In the genomic region with DNA sequence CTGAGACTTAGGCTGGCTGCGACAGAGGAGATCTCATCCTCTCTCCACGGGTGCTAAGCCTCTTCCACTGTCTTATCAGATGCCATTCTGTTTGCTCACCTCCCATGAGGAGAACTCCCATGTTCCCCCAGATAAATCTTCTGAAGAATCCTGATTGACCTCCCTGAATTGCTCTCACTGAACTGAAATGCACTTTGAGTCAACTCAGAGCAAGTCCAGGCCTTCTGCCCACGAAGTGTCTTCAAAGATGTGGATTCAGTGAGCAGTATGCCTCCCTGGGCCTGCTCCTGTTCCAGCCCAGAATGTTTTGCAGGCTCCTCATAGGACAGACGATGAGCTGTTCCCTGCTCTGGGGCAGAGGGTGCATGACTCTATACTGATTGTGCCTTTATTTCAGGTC, we compare ENCODE assay signal across 22 cellular contexts. TPM values are rescaled to one million over a fixed set of nuclear protein-coding genes. Genes with fewer than 3 reads are reported as not detected.
DNase-seq lines count a peak whose midpoint lies in the region; ATAC-seq and TF ChIP-seq lines count a peak whose summit lies in the region.
"Had no signal": no experiment of that assay in that cellular context is flagged by ENCODE, and none has a peak within 500 bp of the region (broad histone marks: within the 10 kb centered on the region; RNA-seq: fewer than 3 reads in every experiment).

No MANE protein-coding gene starts in this region.

- CTCF ChIA-PET in AG04450 (lab: Charles Lee): interaction anchor here (0.7 to 21.0 kb wide), 31 partner anchors 8 to 1077 kb away, joined by 3 to 992 read pairs (median 16); a partner anchor contains a TSS

- peaks cover 23% of the 10 kb centered on the region for H3K4me1 Mint-ChIP-seq in HFFc6 (ENCODE audit: low read depth)
- H3K4me1 Mint-ChIP-seq: activated naive CD8-positive, alpha-beta T cell treated with anti-CD3 and anti-CD28 coated beads, Interleukin-2, amount 10 ng/mL, durations not matched to agents 7 days and 5 days; natural killer cell had no signal

- H3K4me3 Mint-ChIP-seq in HFFc6: no peak overlapping the region; the same call in 1 of the 2 replicates
- H3K4me3 Mint-ChIP-seq: activated naive CD8-positive, alpha-beta T cell treated with anti-CD3 and anti-CD28 coated beads, Interleukin-2, amount 10 ng/mL, durations not matched to agents 7 days and 5 days; activated T-cell treated with anti-CD3 and anti-CD28 coated beads, Interleukin-2, amount 50 U/mL, for 4 hours; natural killer cell; stimulated activated naive CD8-positive, alpha-beta T cell treated with anti-CD3 and anti-CD28 coated beads, Interleukin-15, Interleukin-2, amounts not matched to agents 100 ng/mL and 50 ng/mL, for 24 hours had no signal

- H3K27me3 Mint-ChIP-seq in HFFc6 (ENCODE audit: insufficient read depth): no peaks in the 10 kb centered on the region; the same call in none of the 2 replicates
- H3K27me3 Mint-ChIP-seq: activated naive CD8-positive, alpha-beta T cell treated with anti-CD3 and anti-CD28 coated beads, Interleukin-2, amount 10 ng/mL, durations not matched to agents 7 days and 5 days; stimulated activated naive CD8-positive, alpha-beta T cell treated with anti-CD3 and anti-CD28 coated beads, Interleukin-15, Interleukin-2, amounts not matched to agents 100 ng/mL and 50 ng/mL, for 24 hours had no signal

- H3K4me3 ChIP-seq in AG04450 (ENCODE audit: low read depth, low read length) (no peak overlapping the region), cardiac fibroblast (replicated peaks in 1 of 2; ENCODE audit: low read depth in 2 of 2, low read length in 2 of 2) (no peak overlapping the region)
- H3K4me3 ChIP-seq: HAP-1, lung, psoas muscle had no signal

- DNase-seq in AG04450 (ENCODE audit: low read depth, low spot score) (peak; percentile 20), HFFc6 (peak; percentile 71), cardiac fibroblast (ENCODE audit: low read depth in 2 of 2) (peak; percentile 15 to 44), mesenteric fat pad (ENCODE audit: low spot score) (peak; percentile 16)
- DNase-seq in activated CD4-positive, CD25-positive, alpha-beta regulatory T cell (lab: John Stamatoyannopoulos, UW): no peak
- DNase-seq: activated CD4-positive, alpha-beta T cell treated with anti-CD3 and anti-CD28 coated beads, Interleukin-2, amount 50 U/mL, for 1 hour; activated naive CD8-positive, alpha-beta T cell treated with anti-CD3 and anti-CD28 coated beads, Interleukin-2, amount 10 ng/mL, durations not matched to agents 7 days and 5 days; activated T-cell treated with anti-CD3 and anti-CD28 coated beads, Interleukin-2, amount 50 U/mL, for 4 hours; AML-193; caudate nucleus; COR-L47; natural killer cell; NCI-H2029; NCI-H526 treated with DMSO at 0.1 percent for 48 hours had no signal

- H3K9me3 Mint-ChIP-seq in HFFc6: no peaks in the 10 kb centered on the region
- H3K9me3 Mint-ChIP-seq: activated naive CD8-positive, alpha-beta T cell treated with anti-CD3 and anti-CD28 coated beads, Interleukin-2, amount 10 ng/mL, durations not matched to agents 7 days and 5 days; activated T-cell treated with anti-CD3 and anti-CD28 coated beads, Interleukin-2, amount 50 U/mL, for 4 hours; natural killer cell; stimulated activated naive CD8-positive, alpha-beta T cell treated with anti-CD3 and anti-CD28 coated beads, Interleukin-15, Interleukin-2, amounts not matched to agents 100 ng/mL and 50 ng/mL, for 24 hours had no signal

- TF ChIP-seq CTCF in AG04450 (IDR thresholded peaks at IDR 0.05; ENCODE audit: low read depth, low read length): no peak
- TF ChIP-seq CTCF in HFFc6 (IDR thresholded peaks at IDR 0.05): no peak
- TF ChIP-seq CTCF in cardiac fibroblast (IDR thresholded peaks at IDR 0.05; ENCODE audit: low read depth, low read length): no peak

- no peaks in the 10 kb centered on the region for H3K9me3 ChIP-seq in AG04450 (ENCODE audit: control insufficient read depth, insufficient read depth, low read length)
- H3K9me3 ChIP-seq: HAP-1, psoas muscle had no signal

- H3K36me3 Mint-ChIP-seq in HFFc6 (ENCODE audit: low read depth): no peaks in the 10 kb centered on the region
- H3K36me3 Mint-ChIP-seq: activated naive CD8-positive, alpha-beta T cell treated with anti-CD3 and anti-CD28 coated beads, Interleukin-2, amount 10 ng/mL, durations not matched to agents 7 days and 5 days; natural killer cell had no signal

- no peaks in the 10 kb centered on the region for H3K27me3 ChIP-seq in AG04450 (ENCODE audit: control insufficient read depth, insufficient read depth, low read length)

- POLR2A ChIA-PET in AG04450 (lab: Yijun Ruan, JAX): no interaction called here

- peak overlapping the region; percentile 52 for H3K27ac ChIP-seq in AG04450 (ENCODE audit: low read depth, low read length)
- H3K27ac ChIP-seq: psoas muscle had no signal

- ATAC-seq in HG03460 (IDR thresholded peaks at IDR 0.05; ENCODE audit: unreplicated experiment) (no peak), GM18519 (IDR thresholded peaks at IDR 0.05; ENCODE audit: low FRiP score, unreplicated experiment) (no peak), HG02798 (IDR thresholded peaks at IDR 0.05; ENCODE audit: poor library complexity, unreplicated experiment) (no peak)
- ATAC-seq: activated T-cell treated with anti-CD3 and anti-CD28 coated beads, Interleukin-2, amount 50 U/mL, for 4 hours; natural killer cell; Panc1; psoas muscle had no signal

- H3K27ac Mint-ChIP-seq in HFFc6: peak overlapping the region; percentile 75
- H3K27ac Mint-ChIP-seq: activated naive CD8-positive, alpha-beta T cell treated with anti-CD3 and anti-CD28 coated beads, Interleukin-2, amount 10 ng/mL, durations not matched to agents 7 days and 5 days; natural killer cell; stimulated activated naive CD8-positive, alpha-beta T cell treated with anti-CD3 and anti-CD28 coated beads, Interleukin-15, Interleukin-2, amounts not matched to agents 100 ng/mL and 50 ng/mL, for 24 hours had no signal

RNA-seq across cellular contexts. Expression of a gene that starts 17.4 kb away (rescaled TPM):
- 13.9 and 14.7 TPM in 2 replicates for polyA plus RNA-seq in AG04450 (2011; rRNA removed)
- polyA minus RNA-seq in AG04450 (2011; rRNA and poly(A)+ RNA removed): 11.4 and 13.9 TPM in 2 replicates
- 10 to 100 TPM in 1 of 6 experiments, 1 to 10 TPM in 5; 1.7 to 10.1 (median 1.8) TPM for total RNA-seq in HFFc6 (2021; fragmentation: NEBNext Ultra II Directional; extraction: Animal tissue kit (Norgen Biotek cat#: 25700))
- 5.9 TPM for total RNA-seq in mesenteric fat pad
- total RNA-seq: natural killer cell had no signal

Comparison
In these comparisons a context has a peak if more than half of its experiments do, and no peak if none do; other contexts are left out.
1. DNase-seq: peak in AG04450 (single experiment), HFFc6 (single experiment), cardiac fibroblast (2 of 2) and mesenteric fat pad (single experiment); none in activated CD4-positive, CD25-positive, alpha-beta regulatory T cell (0 of 4).